Comparison of ENCODE assay signal across 12 cellular contexts in the genomic region with DNA sequence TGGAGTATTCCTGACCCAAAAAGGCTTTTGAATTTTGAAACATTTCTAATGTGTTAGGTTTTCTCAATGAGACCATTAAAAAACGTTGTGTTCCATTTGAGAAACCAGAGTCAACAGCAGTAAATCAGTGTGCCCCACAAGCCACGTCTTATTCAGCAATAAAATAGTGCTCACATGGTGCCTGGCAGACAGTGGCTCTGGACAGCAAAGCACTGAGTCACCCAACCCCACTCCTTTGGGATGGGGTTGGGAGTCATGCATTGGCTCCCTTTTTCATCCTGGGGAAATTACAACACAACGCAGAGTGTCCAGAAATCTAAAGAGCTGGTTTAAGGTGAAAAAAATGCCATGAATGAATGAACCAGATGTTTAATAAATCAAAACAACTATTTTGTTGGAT. TPM values are rescaled to one million over a fixed set of nuclear protein-coding genes. Genes with fewer than 3 reads are reported as not detected.
DNase-seq lines count a peak whose midpoint lies in the region; ATAC-seq, FAIRE-seq and TF ChIP-seq lines count a peak whose summit lies in the region.
"Had no signal": no experiment of that assay in that cellular context is flagged by ENCODE, and none has a peak within 500 bp of the region (broad histone marks: within the 10 kb centered on the region; RNA-seq: fewer than 3 reads in every experiment).

No MANE protein-coding gene starts in this region.

- CTCF ChIA-PET in WTC11 (lab: Charles Lee): no interaction called here

- no peaks in the 10 kb centered on the region for H3K9me3 ChIP-seq in fibroblast of lung (ENCODE audit: control insufficient read depth, insufficient read depth, low read depth, low read length)
- H3K9me3 ChIP-seq in osteoblast (ENCODE audit: low read depth, low read length): no peaks in the 10 kb centered on the region
- H3K9me3 ChIP-seq in transverse colon: no peaks in the 10 kb centered on the region

- H3K36me3 Mint-ChIP-seq in WTC11: no peaks in the 10 kb centered on the region

- H3K9ac ChIP-seq in fibroblast of lung (ENCODE audit: insufficient read depth, low read length): no peak overlapping the region

- H3K27me3 ChIP-seq in fibroblast of lung (ENCODE audit: control insufficient read depth, insufficient read depth, low read length) (no peaks in the 10 kb centered on the region), osteoblast (ENCODE audit: insufficient read depth, low read length) (no peaks in the 10 kb centered on the region), transverse colon (peaks cover 4% of the 10 kb centered on the region)

- DNase-seq in AG10803 (ENCODE audit: low read depth): peak; percentile 98
- DNase-seq in RCC 7860 (ENCODE audit: low spot score): peak; percentile 88
- DNase-seq in fibroblast of lung (ENCODE audit: low read depth in 2 of 2): peak; percentile 89 to 93
- DNase-seq in osteoblast (ENCODE audit: insufficient read length, low spot score, missing footprints): peak; percentile 74
- DNase-seq in transverse colon: no peak
- no peak for DNase-seq in WTC11 (ENCODE audit: low spot score)
- DNase-seq: activated CD4-positive, alpha-beta T cell treated with anti-CD3 and anti-CD28 coated beads for 1 hour; activated naive CD4-positive, alpha-beta T cell treated with Interleukin-2 at 50 U/mL for 16 hours; NCI-H2029 had no signal

- in situ Hi-C loops in transverse colon (cut with MboI; ENCODE audit: low pct_ligation_motif_present in 1 of 4, low pct_unique_long_range_greater_than_20kb in 1 of 4, low sequenced_read_pairs in 3 of 4): no loop called here

- H3K4me2 ChIP-seq in fibroblast of lung (ENCODE audit: extremely low read depth, insufficient read depth, low read length) (no peak overlapping the region), osteoblast (ENCODE audit: insufficient read depth, low read length) (peak overlapping the region; percentile 7)

- no peak overlapping the region for H3K4me3 Mint-ChIP-seq in WTC11

- no peaks in the 10 kb centered on the region for H3K79me2 ChIP-seq in fibroblast of lung (ENCODE audit: control insufficient read depth, insufficient read depth, low read length)
- peaks cover 3% of the 10 kb centered on the region for H3K79me2 ChIP-seq in osteoblast (ENCODE audit: insufficient read depth, low read length)

- POLR2A ChIA-PET in WTC11 (lab: Charles Lee): no interaction called here

- H3K27ac ChIP-seq in fibroblast of lung (ENCODE audit: insufficient read depth, low read length) (peak overlapping the region; percentile 30), osteoblast (ENCODE audit: low read depth, low read length) (peak overlapping the region; percentile 93), transverse colon (no peak overlapping the region)

- H3K9me3 Mint-ChIP-seq in WTC11: 0 out of 2 replicates have a peak, but pooled peaks cover 4% of the 10 kb centered on the region

- TF ChIP-seq POLR2A in transverse colon (IDR thresholded peaks at IDR 0.05): no peak

- H2AFZ ChIP-seq in fibroblast of lung (ENCODE audit: low read length): no peak overlapping the region
- H2AFZ ChIP-seq in osteoblast (ENCODE audit: low read length): no peak overlapping the region

- no peaks in the 10 kb centered on the region for H3K36me3 ChIP-seq in fibroblast of lung (ENCODE audit: control insufficient read depth, insufficient read depth, low read length)
- no peaks in the 10 kb centered on the region for H3K36me3 ChIP-seq in osteoblast (ENCODE audit: insufficient read depth, low read length)
- H3K36me3 ChIP-seq in transverse colon: no peaks in the 10 kb centered on the region

- no peak overlapping the region for H3K27ac Mint-ChIP-seq in WTC11

- TF ChIP-seq CTCF in AG10803 (conservative IDR thresholded peaks at IDR 0.05; ENCODE audit: low read length) (no peak), fibroblast of lung (conservative IDR thresholded peaks at IDR 0.05 in 1 of 2, IDR thresholded peaks at IDR 0.05 in 1 of 2; ENCODE audit: low read depth in 1 of 2, low read length in 2 of 2) (no peak), osteoblast (IDR thresholded peaks at IDR 0.05; ENCODE audit: extremely low read depth, low read depth, low read length) (no peak), transverse colon (IDR thresholded peaks at IDR 0.05) (no peak), WTC11 (IDR thresholded peaks at IDR 0.05) (no peak)

- no peaks in the 10 kb centered on the region; the same call in 1 of the 2 replicates for H3K27me3 Mint-ChIP-seq in WTC11 (ENCODE audit: low read depth)

- H4K20me1 ChIP-seq in fibroblast of lung (ENCODE audit: control insufficient read depth, extremely low read depth, insufficient read depth, low read length) (no peaks in the 10 kb centered on the region), osteoblast (ENCODE audit: insufficient read depth, low read length) (no peaks in the 10 kb centered on the region)

- peaks cover 14% of the 10 kb centered on the region for H3K4me1 Mint-ChIP-seq in WTC11

- intact Hi-C loops in transverse colon (cut with DNase I; ENCODE audit: low total_unique reads): no loop called here

- H3K4me3 ChIP-seq in AG10803 (ENCODE audit: low read length): no peak overlapping the region
- no peak overlapping the region for H3K4me3 ChIP-seq in fibroblast of lung (replicated peaks in 1 of 4; ENCODE audit: control extremely low read depth in 1 of 4, insufficient read depth in 1 of 4, low read depth in 3 of 4, low read length in 4 of 4)
- H3K4me3 ChIP-seq in osteoblast (ENCODE audit: insufficient read depth, low read length): no peak overlapping the region
- no peak overlapping the region for H3K4me3 ChIP-seq in transverse colon

- FAIRE-seq in RCC 7860 (lab: Jason Lieb, UNC): peak; percentile 95

- 33 to 36% methylated on average over 3 of the region's 3 CpGs for WGBS in transverse colon (ENCODE audit: low coverage in 1 of 2), 2 donors

- no peak for TF ChIP-seq EP300 in transverse colon (IDR thresholded peaks at IDR 0.05; ENCODE audit: low read depth)

- ATAC-seq in HG03520 (IDR thresholded peaks at IDR 0.05; ENCODE audit: unreplicated experiment) (no peak), esophagus mucosa (no peak), WTC11 (no peak)

- H3K4me1 ChIP-seq in fibroblast of lung (ENCODE audit: control insufficient read depth, extremely low read depth, insufficient read depth, low read length): peaks cover 10% of the 10 kb centered on the region
- H3K4me1 ChIP-seq in osteoblast (ENCODE audit: insufficient read depth, low read length): peaks cover 48% of the 10 kb centered on the region
- no peaks in the 10 kb centered on the region for H3K4me1 ChIP-seq in transverse colon

TF ChIP-seq in WTC11, 78 proteins besides CTCF, POLR2A, EP300 and RAD21 (continues in another document):
- TF ChIP-seq, protein P1, sequence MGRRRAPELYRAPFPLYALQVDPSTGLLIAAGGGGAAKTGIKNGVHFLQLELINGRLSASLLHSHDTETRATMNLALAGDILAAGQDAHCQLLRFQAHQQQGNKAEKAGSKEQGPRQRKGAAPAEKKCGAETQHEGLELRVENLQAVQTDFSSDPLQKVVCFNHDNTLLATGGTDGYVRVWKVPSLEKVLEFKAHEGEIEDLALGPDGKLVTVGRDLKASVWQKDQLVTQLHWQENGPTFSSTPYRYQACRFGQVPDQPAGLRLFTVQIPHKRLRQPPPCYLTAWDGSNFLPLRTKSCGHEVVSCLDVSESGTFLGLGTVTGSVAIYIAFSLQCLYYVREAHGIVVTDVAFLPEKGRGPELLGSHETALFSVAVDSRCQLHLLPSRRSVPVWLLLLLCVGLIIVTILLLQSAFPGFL (CRISPR knock-in tag; IDR thresholded peaks at IDR 0.05; ENCODE audit: borderline replicate concordance): no peak
- TF ChIP-seq, protein P2, sequence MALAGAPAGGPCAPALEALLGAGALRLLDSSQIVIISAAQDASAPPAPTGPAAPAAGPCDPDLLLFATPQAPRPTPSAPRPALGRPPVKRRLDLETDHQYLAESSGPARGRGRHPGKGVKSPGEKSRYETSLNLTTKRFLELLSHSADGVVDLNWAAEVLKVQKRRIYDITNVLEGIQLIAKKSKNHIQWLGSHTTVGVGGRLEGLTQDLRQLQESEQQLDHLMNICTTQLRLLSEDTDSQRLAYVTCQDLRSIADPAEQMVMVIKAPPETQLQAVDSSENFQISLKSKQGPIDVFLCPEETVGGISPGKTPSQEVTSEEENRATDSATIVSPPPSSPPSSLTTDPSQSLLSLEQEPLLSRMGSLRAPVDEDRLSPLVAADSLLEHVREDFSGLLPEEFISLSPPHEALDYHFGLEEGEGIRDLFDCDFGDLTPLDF (CRISPR knock-in tag; IDR thresholded peaks at IDR 0.05): no peak
- TF ChIP-seq NR3C1 (CRISPR knock-in tag; conservative IDR thresholded peaks at IDR 0.05; ENCODE audit: low read depth): no peak
- TF ChIP-seq, protein P3, sequence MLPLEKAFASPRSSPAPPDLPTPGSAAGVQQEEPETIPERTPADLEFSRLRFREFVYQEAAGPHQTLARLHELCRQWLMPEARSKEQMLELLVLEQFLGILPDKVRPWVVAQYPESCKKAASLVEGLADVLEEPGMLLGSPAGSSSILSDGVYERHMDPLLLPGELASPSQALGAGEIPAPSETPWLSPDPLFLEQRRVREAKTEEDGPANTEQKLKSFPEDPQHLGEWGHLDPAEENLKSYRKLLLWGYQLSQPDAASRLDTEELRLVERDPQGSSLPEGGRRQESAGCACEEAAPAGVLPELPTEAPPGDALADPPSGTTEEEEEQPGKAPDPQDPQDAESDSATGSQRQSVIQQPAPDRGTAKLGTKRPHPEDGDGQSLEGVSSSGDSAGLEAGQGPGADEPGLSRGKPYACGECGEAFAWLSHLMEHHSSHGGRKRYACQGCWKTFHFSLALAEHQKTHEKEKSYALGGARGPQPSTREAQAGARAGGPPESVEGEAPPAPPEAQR (CRISPR knock-in tag; IDR thresholded peaks at IDR 0.05): no peak
- TF ChIP-seq TCF7 (CRISPR knock-in tag; IDR thresholded peaks at IDR 0.05; ENCODE audit: low read depth): no peak
- TF ChIP-seq, protein P4, sequence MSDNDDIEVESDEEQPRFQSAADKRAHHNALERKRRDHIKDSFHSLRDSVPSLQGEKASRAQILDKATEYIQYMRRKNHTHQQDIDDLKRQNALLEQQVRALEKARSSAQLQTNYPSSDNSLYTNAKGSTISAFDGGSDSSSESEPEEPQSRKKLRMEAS (CRISPR knock-in tag; IDR thresholded peaks at IDR 0.05): no peak

RNA-seq across cellular contexts. Expression of a gene that starts 46.5 kb away (rescaled TPM):
- total RNA-seq in fibroblast of lung (0.83 and 1.5 TPM in 2 replicates), osteoblast (10.0 and 10.1 TPM in 2 replicates), transverse colon (under 1 TPM in 2 of 4 donors, not detected in 2; 0.14 to 0.16 TPM), esophagus mucosa (15.5 TPM), WTC11 (2021) (0.14 to 0.57 TPM in 2 of 3 replicates, not detected in the other)
- 0.44 and 3.2 TPM in 2 replicates for polyA plus RNA-seq in fibroblast of lung
- 0.20 and 1.5 TPM in 2 replicates for polyA plus RNA-seq in fibroblast of lung (2012)
- 18.1 TPM in 1 of 2 replicates, not detected in the other for polyA minus RNA-seq in fibroblast of lung (ENCODE audit: low replicate concordance)
- total RNA-seq: HT-29 had no signal

Comparison
In these comparisons a context has a peak if more than half of its experiments do, and no peak if none do; other contexts are left out.
1. DNase-seq: peak in AG10803 (single experiment), RCC 7860 (single experiment), fibroblast of lung (2 of 2) and osteoblast (single experiment); none in transverse colon (single experiment) and WTC11 (single experiment).
2. H3K27ac ChIP-seq: peak in fibroblast of lung (single experiment) and osteoblast (single experiment); none in transverse colon (0 of 4).